8 cellular contexts compared by ENCODE assay signal in the genomic region with DNA sequence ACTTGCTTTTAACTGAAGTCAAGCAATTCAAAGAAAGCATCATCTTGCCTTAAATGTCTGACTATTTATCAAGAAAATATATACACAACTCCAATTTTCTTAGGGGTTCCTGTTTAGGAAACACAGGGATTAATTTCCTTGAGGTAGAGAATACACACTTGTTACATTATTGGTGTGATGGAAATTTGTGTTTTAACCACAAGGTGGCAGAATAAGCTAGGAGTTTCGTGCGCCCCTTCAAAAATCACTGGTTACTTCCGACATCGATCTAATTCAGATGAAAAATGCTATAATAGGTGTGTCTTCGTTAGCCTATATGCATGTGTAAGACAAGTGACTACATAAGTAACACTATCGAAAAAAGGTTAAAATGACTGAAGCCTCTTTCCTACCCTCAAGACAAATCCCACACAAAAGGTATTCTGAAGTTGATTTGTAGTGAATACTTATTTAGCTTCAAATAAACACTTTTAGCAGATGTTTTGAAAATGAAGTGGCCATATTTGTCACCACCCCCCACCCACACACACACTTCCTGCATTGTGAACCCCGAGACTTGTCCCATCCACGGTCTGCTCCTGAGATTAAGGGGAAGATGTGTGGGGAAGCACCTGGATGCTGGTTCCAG.
DNase-seq lines count a peak whose midpoint lies in the region; ATAC-seq and TF ChIP-seq lines count a peak whose summit lies in the region.

No MANE protein-coding gene starts in this region.

- CTCF ChIA-PET in mammary epithelial cell (lab: Charles Lee; ENCODE audit: low non-redundant PET), result interaction anchor here (0.7 kb wide), 2 partner anchors 320 to 926 kb away, joined by 3 read pairs; no protein-coding TSS in a partner anchor

- no peaks in the 10 kb centered on the region for H3K79me1 ChIP-seq in mesenchymal stem cell (replicated peaks; ENCODE audit: low read length, poor library complexity, severe bottlenecking)

- TF ChIP-seq CTCF in cardiac muscle cell (IDR thresholded peaks at IDR 0.05; ENCODE audit: low read depth, low read length) (peak; percentile 54), mammary epithelial cell (conservative IDR thresholded peaks at IDR 0.05 in 1 of 2, IDR thresholded peaks at IDR 0.05 in 1 of 2; ENCODE audit: extremely low read depth in 1 of 2, insufficient read depth in 1 of 2, low read depth in 1 of 2, low read length in 2 of 2) (peak; percentile 56)

- H3K9ac ChIP-seq in mammary epithelial cell (ENCODE audit: insufficient read depth, low read length) (no peak overlapping the region), mesenchymal stem cell (ENCODE audit: low read length) (no peak overlapping the region)

- in situ Hi-C loops in mammary epithelial cell (cut with MboI; ENCODE audit: low sequenced_read_pairs in 2 of 2), result loop anchor here in 1 of 2 donors (10.0 to 25.0 kb wide), 2 partner anchors 1173 to 1716 kb away; no protein-coding TSS in a partner anchor

- no peak overlapping the region for H2BK12ac ChIP-seq in mesenchymal stem cell (ENCODE audit: low read length in 2 of 2)

- H3K14ac ChIP-seq in mesenchymal stem cell (ENCODE audit: low read length in 2 of 2), result no peak overlapping the region

- H3K4ac ChIP-seq in mesenchymal stem cell (ENCODE audit: low read depth in 1 of 2, low read length in 2 of 2), result no peak overlapping the region

- no TSS peak for BruUV-seq in mammary epithelial cell (replicated peaks; lab: Mats Ljungman, UMichigan)

- H3K4me2 ChIP-seq in mammary epithelial cell (ENCODE audit: insufficient read depth, low read depth, low read length), result peak overlapping the region; percentile 17
- no peak overlapping the region for H3K4me2 ChIP-seq in mesenchymal stem cell (ENCODE audit: low read length, poor library complexity, severe bottlenecking)

- no peak overlapping the region for H4K91ac ChIP-seq in mesenchymal stem cell (ENCODE audit: low read length)

- H3K27ac ChIP-seq in cardiac muscle cell, result no peak overlapping the region
- H3K27ac ChIP-seq in mammary epithelial cell (ENCODE audit: insufficient read depth, low read depth, low read length), result no peak overlapping the region
- H3K27ac ChIP-seq in mesenchymal stem cell (ENCODE audit: low read length, poor library complexity, severe bottlenecking), result no peak overlapping the region

- no peaks in the 10 kb centered on the region for H3K4me1 ChIP-seq in cardiac muscle cell (ENCODE audit: low read depth)
- no peaks in the 10 kb centered on the region for H3K4me1 ChIP-seq in mammary epithelial cell (ENCODE audit: insufficient read depth, low read length)
- peaks cover 1% of the 10 kb centered on the region for H3K4me1 ChIP-seq in mesenchymal stem cell (ENCODE audit: control insufficient read depth, insufficient read depth, low read depth, low read length)

- H2BK15ac ChIP-seq in mesenchymal stem cell (ENCODE audit: low read depth, poor library complexity, severe bottlenecking), result no peak overlapping the region

- H2BK120ac ChIP-seq in mesenchymal stem cell (ENCODE audit: low read depth, low read length), result no peak overlapping the region

- no peaks in the 10 kb centered on the region for H3K9me3 ChIP-seq in cardiac muscle cell (ENCODE audit: low read depth)
- H3K9me3 ChIP-seq in mammary epithelial cell (replicated peaks; ENCODE audit: insufficient read depth, low read length), result no peaks in the 10 kb centered on the region
- H3K9me3 ChIP-seq in mesenchymal stem cell (ENCODE audit: control insufficient read depth, low read length), result no peaks in the 10 kb centered on the region

- H3K36me3 ChIP-seq in cardiac muscle cell (no peaks in the 10 kb centered on the region), mammary epithelial cell (ENCODE audit: insufficient read depth, low read length) (no peaks in the 10 kb centered on the region), mesenchymal stem cell (ENCODE audit: control insufficient read depth in 1 of 2, insufficient read depth in 2 of 2, low read depth in 1 of 2, low read length in 2 of 2) (no peaks in the 10 kb centered on the region)

- no peaks in the 10 kb centered on the region for H3K79me2 ChIP-seq in mammary epithelial cell (ENCODE audit: insufficient read depth, low read length)

- intact Hi-C loops in cardiac septum (cut with DNase I) (loop anchor here (5.0 kb wide), 1 partner anchor 326 kb away; no protein-coding TSS in a partner anchor), mammary epithelial cell (cut with micrococcal nuclease) (loop anchor here (1.0 to 5.0 kb wide), 3 partner anchors 201 to 1721 kb away; no protein-coding TSS in a partner anchor), posterior cingulate gyrus (cut with DNase I) (loop anchor here (2.0 to 10.0 kb wide), 2 partner anchors 1167 to 1723 kb away; no protein-coding TSS in a partner anchor)

- peak; percentile 61 to 62 for DNase-seq in cardiac muscle cell (ENCODE audit: low read depth in 1 of 2, low spot score in 1 of 2)
- no peak for DNase-seq in cardiac septum (ENCODE audit: low spot score)
- DNase-seq in NCI-H460 (ENCODE audit: extremely low read depth, low read depth), result peak; percentile 37
- peak; percentile 24 for DNase-seq in mammary epithelial cell
- peak; percentile 40 for DNase-seq in mesenchymal stem cell
- no peak for DNase-seq in stimulated activated CD4-positive, alpha-beta T cell treated with anti-CD3 and anti-CD28 coated beads, Interleukin-4, amount 100 ng/mL, for 24 hours
- DNase-seq in posterior cingulate gyrus, result no peak

- no peak overlapping the region for H2AK5ac ChIP-seq in mesenchymal stem cell (ENCODE audit: low read length, severe bottlenecking)

- H2AFZ ChIP-seq in mammary epithelial cell (ENCODE audit: low read depth, low read length) (peak overlapping the region; percentile 46), mesenchymal stem cell (ENCODE audit: low read depth, low read length) (no peak overlapping the region)

- H3K27me3 ChIP-seq in cardiac muscle cell (peaks cover 5% of the 10 kb centered on the region), mammary epithelial cell (ENCODE audit: insufficient read depth, low read length) (no peaks in the 10 kb centered on the region), mesenchymal stem cell (ENCODE audit: control insufficient read depth in 1 of 2, insufficient read depth in 1 of 2, low read length in 2 of 2) (no peaks in the 10 kb centered on the region)

- dilution Hi-C loops in mammary epithelial cell (cut with HindIII; ENCODE audit: low sequenced_read_pairs), result no loop called here

- H3K23ac ChIP-seq in mesenchymal stem cell (ENCODE audit: low read length in 2 of 2), result no peak overlapping the region

- H3K4me3 ChIP-seq in cardiac muscle cell (no peak overlapping the region), mammary epithelial cell (replicated peaks in 1 of 3; ENCODE audit: insufficient read depth in 1 of 3, low read depth in 2 of 3, low read length in 3 of 3) (no peak overlapping the region), mesenchymal stem cell (ENCODE audit: insufficient read depth in 1 of 2, low read depth in 1 of 2, low read length in 2 of 2) (no peak overlapping the region)

- no peak overlapping the region for H3K18ac ChIP-seq in mesenchymal stem cell (ENCODE audit: low read depth in 1 of 2, low read length in 2 of 2)

- no peak overlapping the region for H2BK5ac ChIP-seq in mesenchymal stem cell (ENCODE audit: low read depth, low read length, poor library complexity, severe bottlenecking)

- no peaks in the 10 kb centered on the region for H4K20me1 ChIP-seq in mammary epithelial cell (ENCODE audit: insufficient read depth, low read length)

- H4K8ac ChIP-seq in mesenchymal stem cell (ENCODE audit: low read length), result no peak overlapping the region

- ATAC-seq in HG02852 (IDR thresholded peaks at IDR 0.05; ENCODE audit: unreplicated experiment), result peak; percentile 67

- WGBS in mammary epithelial cell (ENCODE audit: low coverage, missing lambda C conversion rate), result 12% methylated on average over 8 of the region's 8 CpGs
- WGBS in mesenchymal stem cell, result 34% methylated on average over 4 of the region's 8 CpGs

Comparison
In these comparisons a context has a peak if more than half of its experiments do, and no peak if none do; other contexts are left out.
1. DNase-seq: peak in cardiac muscle cell (2 of 2), NCI-H460 (single experiment), mammary epithelial cell (single experiment) and mesenchymal stem cell (single experiment); none in cardiac septum (single experiment), stimulated activated CD4-positive, alpha-beta T cell treated with anti-CD3 and anti-CD28 coated beads, Interleukin-4, amount 100 ng/mL, for 24 hours (single experiment) and posterior cingulate gyrus (0 of 10).